ENCODE assay signal across 1 cellular context in genomic region chr10:73940634-73941221, GRCh38.
TF ChIP-seq lines count a peak whose summit lies in the region.

No MANE protein-coding gene starts in this region.

TF ChIP-seq in K562, 482 proteins besides CTCF, POLR2A, EP300 and RAD21 (continued from another document and continues in another):
- TF ChIP-seq ZBTB40 (IDR thresholded peaks at IDR 0.05) = peak; percentile 56; the same call in 1 of the 2 replicates
- no peak for TF ChIP-seq ZBTB40 (CRISPR knock-in tag; IDR thresholded peaks at IDR 0.05)
- TF ChIP-seq ERF (CRISPR knock-in tag; IDR thresholded peaks at IDR 0.05) = no peak
- no peak for TF ChIP-seq ZNF431 (CRISPR knock-in tag; IDR thresholded peaks at IDR 0.05)
- TF ChIP-seq PTRF (tag; IDR thresholded peaks at IDR 0.05) = no peak
- no peak for TF ChIP-seq ZNF644 (tag; IDR thresholded peaks at IDR 0.05; ENCODE audit: low read depth)
- TF ChIP-seq SRSF3 (IDR thresholded peaks at IDR 0.05; ENCODE audit: insufficient read depth, low read length) = no peak
- TF ChIP-seq CHD2 (IDR thresholded peaks at IDR 0.05; ENCODE audit: low read depth, low read length) = no peak
- TF ChIP-seq CCNT2 (IDR thresholded peaks at IDR 0.05; ENCODE audit: borderline replicate concordance, extremely low read depth, insufficient read length, low read depth, low read length) = peak; percentile 67
- peak; percentile 25 for TF ChIP-seq HNRNPLL (IDR thresholded peaks at IDR 0.05; ENCODE audit: low read depth, low read length, poor library complexity, severe bottlenecking)
- no peak for TF ChIP-seq HINFP (tag; conservative IDR thresholded peaks at IDR 0.05; ENCODE audit: low read depth)
- TF ChIP-seq ETV1 (tag; conservative IDR thresholded peaks at IDR 0.05; ENCODE audit: low read depth) = peak; percentile 69
- TF ChIP-seq E2F8 (IDR thresholded peaks at IDR 0.05; ENCODE audit: low read depth, partially characterized antibody) = peak; percentile 44
- TF ChIP-seq RNF219 (CRISPR knock-in tag; IDR thresholded peaks at IDR 0.05) = no peak
- no peak for TF ChIP-seq HNRNPK (IDR thresholded peaks at IDR 0.05; ENCODE audit: low read depth, low read length, poor library complexity, severe bottlenecking)
- TF ChIP-seq ZNF408 (CRISPR knock-in tag; IDR thresholded peaks at IDR 0.05; ENCODE audit: low read depth) = no peak
- TF ChIP-seq RCOR1 (IDR thresholded peaks at IDR 0.05; ENCODE audit: borderline replicate concordance in 1 of 2, low read depth in 2 of 2, low read length in 2 of 2) = peak; percentile 7 to 57; a peak in 1 of 4 replicates
- TF ChIP-seq PPARD (CRISPR knock-in tag; IDR thresholded peaks at IDR 0.05) = no peak
- TF ChIP-seq KAT7 (CRISPR knock-in tag; IDR thresholded peaks at IDR 0.05; ENCODE audit: borderline replicate concordance) = peak; percentile 93; the same call in 1 of the 2 replicates
- no peak for TF ChIP-seq NUFIP1 (IDR thresholded peaks at IDR 0.05; ENCODE audit: partially characterized antibody)
- peak; percentile 80 for TF ChIP-seq SP1 (CRISPR knock-in tag; IDR thresholded peaks at IDR 0.05)
- no peak; the same call in 1 of the 2 replicates for TF ChIP-seq PHF8 (IDR thresholded peaks at IDR 0.05; ENCODE audit: borderline replicate concordance, low read length)
- no peak for TF ChIP-seq BCLAF1 (IDR thresholded peaks at IDR 0.05; ENCODE audit: borderline replicate concordance in 1 of 2, control insufficient read depth in 1 of 2, low read depth in 2 of 2, low read length in 1 of 2)
- no peak for TF ChIP-seq MEIS2 (IDR thresholded peaks at IDR 0.05; ENCODE audit: partially characterized antibody)
- TF ChIP-seq ID3 (CRISPR knock-in tag; IDR thresholded peaks at IDR 0.05) = no peak
- TF ChIP-seq ID3 (tag; IDR thresholded peaks at IDR 0.05) = peak; percentile 58; the same call in 1 of the 2 replicates
- peak in 2 of 3 experiments; percentile 46 to 74 for TF ChIP-seq YY1 (IDR thresholded peaks at IDR 0.05; ENCODE audit: borderline replicate concordance in 1 of 3, control insufficient read depth in 1 of 3, extremely low read depth in 1 of 3, insufficient read depth in 3 of 3, insufficient read length in 1 of 3, insufficient replicate concordance in 2 of 3, low read depth in 1 of 3, low read length in 2 of 3)
- no peak for TF ChIP-seq SIRT6 (IDR thresholded peaks at IDR 0.05; ENCODE audit: low read depth, low read length)
- TF ChIP-seq TBP (optimal IDR thresholded peaks at IDR 0.05; ENCODE audit: low read depth, low read length) = peak; percentile 68
- TF ChIP-seq CHCHD3 (CRISPR knock-in tag; IDR thresholded peaks at IDR 0.05) = no peak
- TF ChIP-seq FOXP1 (CRISPR knock-in tag; IDR thresholded peaks at IDR 0.05) = no peak
- no peak for TF ChIP-seq EZH2 (IDR thresholded peaks at IDR 0.05; ENCODE audit: borderline replicate concordance, low read depth, low read length)
- 0 out of 2 replicates have a peak, but pooled peaks have one; percentile 10 for TF ChIP-seq HOMEZ (CRISPR knock-in tag; IDR thresholded peaks at IDR 0.05)
- no peak for TF ChIP-seq CREBBP (IDR thresholded peaks at IDR 0.05; ENCODE audit: low read depth, low read length)
- no peak for TF ChIP-seq SNAPC5 (CRISPR knock-in tag; IDR thresholded peaks at IDR 0.05)
- peak; percentile 72; the same call in 1 of the 2 replicates for TF ChIP-seq TOE1 (IDR thresholded peaks at IDR 0.05; ENCODE audit: borderline replicate concordance)
- 0 out of 2 replicates have a peak, but pooled peaks have one; percentile 80 for TF ChIP-seq TOE1 (CRISPR knock-in tag; IDR thresholded peaks at IDR 0.05; ENCODE audit: borderline replicate concordance, low read depth)
- TF ChIP-seq ZEB2 (IDR thresholded peaks at IDR 0.05) = 0 out of 2 replicates have a peak, but pooled peaks have one; percentile 13
- no peak for TF ChIP-seq RFX5 (IDR thresholded peaks at IDR 0.05; ENCODE audit: low read depth, low read length)
- no peak for TF ChIP-seq U2AF1 (optimal IDR thresholded peaks at IDR 0.05; ENCODE audit: low read depth, low read length)
- no peak for TF ChIP-seq ZNF586 (CRISPR knock-in tag; conservative IDR thresholded peaks at IDR 0.05)
